21 cellular contexts compared by ENCODE assay signal in the genomic region with DNA sequence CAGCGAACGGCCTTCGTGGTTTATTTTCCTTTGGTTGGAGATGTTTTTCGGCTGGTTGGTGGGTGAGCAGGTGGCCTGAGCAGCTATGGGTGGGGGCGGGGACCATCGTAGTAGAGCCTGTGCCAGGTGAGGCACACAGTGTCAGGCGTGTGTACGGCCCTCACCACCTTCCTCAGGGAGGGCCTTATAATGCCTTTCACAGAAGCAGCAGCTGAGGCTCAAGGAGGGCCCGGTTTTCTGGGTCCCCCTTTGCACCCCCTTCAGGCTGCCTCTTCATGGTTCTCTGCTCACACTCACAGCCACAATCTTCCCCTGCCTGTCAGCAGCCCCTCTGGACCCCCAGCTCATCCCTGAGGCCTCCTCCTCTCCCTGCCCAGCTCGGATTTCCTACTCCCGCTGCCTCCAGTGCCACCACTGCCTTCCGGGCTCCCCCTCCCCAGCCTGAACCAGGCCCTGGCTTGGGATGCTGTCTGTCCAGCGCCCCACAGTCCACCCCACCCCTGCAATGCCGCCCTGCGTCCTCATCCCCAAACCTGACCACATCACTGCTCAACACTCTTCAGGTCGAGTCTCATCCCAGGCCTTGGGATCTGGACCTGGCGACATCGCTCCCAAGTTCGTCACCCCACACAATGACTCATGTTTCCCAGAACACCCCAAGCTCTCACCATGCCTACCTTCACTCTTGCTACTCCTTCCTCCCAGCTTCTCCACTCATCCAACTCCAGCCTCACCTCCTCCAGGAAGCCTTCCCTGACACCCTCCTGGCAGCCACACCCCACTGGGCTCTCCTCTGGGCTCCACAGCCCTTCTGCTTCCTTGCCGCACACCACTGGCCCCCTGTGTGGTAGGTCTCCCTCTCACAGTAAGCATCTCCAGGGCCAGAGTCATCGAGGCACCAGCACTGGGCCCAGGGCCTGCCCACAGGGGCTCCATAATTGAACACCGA. TPM values are rescaled to one million over a fixed set of nuclear protein-coding genes. Genes with fewer than 3 reads are reported as not detected.
DNase-seq lines count a peak whose midpoint lies in the region; ATAC-seq, FAIRE-seq and TF ChIP-seq lines count a peak whose summit lies in the region.
"Had no signal": no experiment of that assay in that cellular context is flagged by ENCODE, and none has a peak within 500 bp of the region (broad histone marks: within the 10 kb centered on the region; RNA-seq: fewer than 3 reads in every experiment).

No MANE protein-coding gene starts in this region.

- H3K9ac ChIP-seq in H1 (replicated peaks in 1 of 4; ENCODE audit: extremely low read depth in 1 of 4, low read depth in 3 of 4, low read length in 3 of 4), result no peak overlapping the region
- no peak overlapping the region for H3K9ac ChIP-seq in skeletal muscle satellite cell (ENCODE audit: low read depth, low read length)

- H4K5ac ChIP-seq in H1 (ENCODE audit: insufficient read length, low read depth, low read length), result no peak overlapping the region

- H2BK20ac ChIP-seq in H1 (ENCODE audit: low read length), result peak overlapping the region; percentile 21; the same call in 1 of the 2 replicates

- POLR2A ChIA-PET in H1 (lab: Charles Lee; ENCODE audit: partially characterized antibody), result no interaction called here

- H3K4me2 ChIP-seq in H1 (ENCODE audit: insufficient read depth in 1 of 2, low read depth in 2 of 2, low read length in 2 of 2) (no peak overlapping the region), skeletal muscle satellite cell (ENCODE audit: low read length) (peak overlapping the region; percentile 42)

- H3K56ac ChIP-seq in H1 (replicated peaks; ENCODE audit: insufficient read length, low read depth, low read length), result no peak overlapping the region

- FAIRE-seq in H1 (lab: Jason Lieb, UNC) (no peak), frontal cortex (lab: Jason Lieb, UNC) (no peak)
- FAIRE-seq: GM19239 had no signal

- no peak overlapping the region; the same call in 1 of the 2 replicates for H3K18ac ChIP-seq in H1 (ENCODE audit: extremely low read depth, low read length)

- no peak overlapping the region for H2BK15ac ChIP-seq in H1 (ENCODE audit: low read length)

- no peak overlapping the region for H3K23ac ChIP-seq in H1 (ENCODE audit: insufficient read length)

- H4K91ac ChIP-seq in H1 (replicated peaks; ENCODE audit: insufficient read length, low read length), result no peak overlapping the region

- no peak overlapping the region for H3K14ac ChIP-seq in H1 (ENCODE audit: insufficient read length)

- no peaks in the 10 kb centered on the region for H3K9me3 ChIP-seq in H1 (ENCODE audit: insufficient read depth in 2 of 2, low read depth in 1 of 2, low read length in 1 of 2)
- H3K9me3 ChIP-seq in skeletal muscle satellite cell (replicated peaks; ENCODE audit: low read length), result no peaks in the 10 kb centered on the region
- H3K9me3 ChIP-seq: body of pancreas, HAP-1, psoas muscle, thyroid gland had no signal

- DNase-seq in NCI-H2196 (lab: John Stamatoyannopoulos, UW; ENCODE audit: unreplicated experiment) (peak; percentile 33), NCI-H2196 treated with DMSO at 0.1 percent for 48 hours (lab: John Stamatoyannopoulos, UW; ENCODE audit: unreplicated experiment) (no peak), NCI-H2171 treated with DMSO at 0.1 percent for 48 hours (lab: John Stamatoyannopoulos, UW) (peak; percentile 50), H1 (ENCODE audit: low read depth in 1 of 2, low spot score in 2 of 2) (no peak), frontal cortex (ENCODE audit: low spot score in 2 of 2) (no peak), DMS79 treated with DMSO at 0.1 percent for 48 hours (lab: John Stamatoyannopoulos, UW) (no peak)
- DNase-seq: activated CD4-positive, alpha-beta T cell treated with anti-CD3 and anti-CD28 coated beads, Interleukin-2, amount 50 U/mL, for 1 hour; activated naive CD4-positive, alpha-beta T cell treated with Interleukin-2 at 50 U/mL for 16 hours; body of pancreas; CD4-positive, alpha-beta T cell; psoas muscle; stimulated activated CD4-positive, alpha-beta T cell treated with anti-CD3 and anti-CD28 coated beads, Interleukin-12 subunit alpha, Interleukin-12 subunit beta, amount 100 ng/mL, for 4 hours; thyroid gland had no signal

- H3K79me2 ChIP-seq in H1 (ENCODE audit: control insufficient read depth in 1 of 2, insufficient read depth in 2 of 2, low read length in 2 of 2), result no peaks in the 10 kb centered on the region

- H3K4me3 ChIP-seq in H1 (ENCODE audit: extremely low read depth in 1 of 4, insufficient read depth in 2 of 4, low read depth in 3 of 4, low read length in 4 of 4) (no peak overlapping the region), skeletal muscle satellite cell (ENCODE audit: low read length) (no peak overlapping the region)
- H3K4me3 ChIP-seq: body of pancreas, HAP-1, lung, psoas muscle, SK-N-MC, thyroid gland had no signal

- H3K36me3 ChIP-seq in H1 (ENCODE audit: control insufficient read depth in 2 of 4, insufficient read depth in 4 of 4, low read length in 3 of 4) (no peaks in the 10 kb centered on the region), skeletal muscle satellite cell (ENCODE audit: insufficient read depth, low read length) (peaks cover 55% of the 10 kb centered on the region)
- H3K36me3 ChIP-seq: HAP-1, thyroid gland had no signal

- TF ChIP-seq POLR2A in H1 (IDR thresholded peaks at IDR 0.05; ENCODE audit: control extremely low read depth in 1 of 2, low read depth in 2 of 2, low read length in 2 of 2), result no peak

- no peak for ATAC-seq in HG03460 (IDR thresholded peaks at IDR 0.05; ENCODE audit: unreplicated experiment)
- ATAC-seq: body of pancreas, psoas muscle had no signal

- no peak overlapping the region for H2AK5ac ChIP-seq in H1 (ENCODE audit: low read depth, low read length)

- TF ChIP-seq CTCF in H1 (IDR thresholded peaks at IDR 0.05; ENCODE audit: control extremely low read depth in 1 of 3, insufficient read depth in 1 of 3, low read depth in 1 of 3, low read length in 3 of 3), result no peak

- H3K27me3 ChIP-seq in H1 (replicated peaks in 1 of 4; ENCODE audit: control insufficient read depth in 3 of 4, extremely low read depth in 1 of 4, insufficient read depth in 3 of 4, low read length in 3 of 4) (no peaks in the 10 kb centered on the region), skeletal muscle satellite cell (ENCODE audit: control insufficient read depth, insufficient read depth, low read length) (no peaks in the 10 kb centered on the region)
- H3K27me3 ChIP-seq: body of pancreas, thyroid gland had no signal

- no peak overlapping the region for H3K27ac ChIP-seq in H1 (ENCODE audit: low read depth, low read length)
- H3K27ac ChIP-seq: psoas muscle, thyroid gland had no signal

- no peaks in the 10 kb centered on the region for H4K20me1 ChIP-seq in H1 (replicated peaks in 1 of 2; ENCODE audit: control insufficient read depth in 1 of 2, insufficient read depth in 2 of 2, low read length in 2 of 2)

- H2BK12ac ChIP-seq in H1 (ENCODE audit: low read depth, low read length), result no peak overlapping the region

- H2BK120ac ChIP-seq in H1 (replicated peaks; ENCODE audit: low read depth, low read length), result no peak overlapping the region

- no peaks in the 10 kb centered on the region for H3K79me1 ChIP-seq in H1 (ENCODE audit: low read depth, low read length)

- WGBS in H1 (ENCODE audit: extremely low coverage in 1 of 2, insufficient coverage in 1 of 2, insufficient read length in 1 of 2, insufficient replicate concordance in 2 of 2, low coverage in 1 of 2, low lambda C conversion rate in 2 of 2, missing lambda C conversion rate in 1 of 2), 2 experiments, result 82% methylated on average over 22 of the region's 22 CpGs; no CpG with 5 or more reads in 1 of the 2 experiments

- peak overlapping the region; percentile 53; the same call in 1 of the 2 replicates for H4K8ac ChIP-seq in H1 (ENCODE audit: extremely low read depth, insufficient read depth, low read length)

- no peak for TF ChIP-seq RAD21 in H1 (IDR thresholded peaks at IDR 0.05 in 1 of 2, conservative IDR thresholded peaks at IDR 0.05 in 1 of 2; ENCODE audit: low read depth in 2 of 2, low read length in 2 of 2)

- 0 out of 2 replicates have a peak overlapping the region, but pooled peaks have one; percentile 32 for H2BK5ac ChIP-seq in H1 (ENCODE audit: low read depth, low read length)

- H3K4me1 ChIP-seq in H1 (replicated peaks in 1 of 4; ENCODE audit: control insufficient read depth in 3 of 4, insufficient read depth in 4 of 4, low read length in 3 of 4), result peaks cover 0 to 8% (median 1%) of the 10 kb centered on the region in 4 experiments; a peak in 1 of 7 replicates
- peaks cover 23% of the 10 kb centered on the region for H3K4me1 ChIP-seq in skeletal muscle satellite cell (ENCODE audit: control insufficient read depth, insufficient read depth, low read length)
- H3K4me1 ChIP-seq: HAP-1, psoas muscle had no signal

- CTCF ChIA-PET in H1 (lab: Charles Lee; ENCODE audit: partially characterized antibody), result interaction anchor here (0.7 to 3.1 kb wide), 8 partner anchors 8 to 222 kb away, joined by 3 to 25 read pairs (median 3); no protein-coding TSS in a partner anchor

- no peak overlapping the region for H2AFZ ChIP-seq in H1 (ENCODE audit: low read length)

- TF ChIP-seq EP300 in H1 (IDR thresholded peaks at IDR 0.05; ENCODE audit: borderline replicate concordance in 1 of 2, low read depth in 2 of 2, low read length in 2 of 2), result no peak

- H3K4ac ChIP-seq in H1 (replicated peaks; ENCODE audit: insufficient read length, low read depth, low read length), result no peak overlapping the region

- no peaks in the 10 kb centered on the region for H3K23me2 ChIP-seq in H1 (ENCODE audit: low read depth, low read length)

TF ChIP-seq in H1, 55 proteins besides CTCF, POLR2A, EP300 and RAD21 (continues in another document):
- TF ChIP-seq SP2 (IDR thresholded peaks at IDR 0.05; ENCODE audit: low read length) (no peak), HDAC6 (IDR thresholded peaks at IDR 0.05; ENCODE audit: low read depth, low read length) (no peak), POU5F1 (IDR thresholded peaks at IDR 0.05; ENCODE audit: low read depth, low read length) (no peak), EZH2 (IDR thresholded peaks at IDR 0.05; ENCODE audit: low read depth, low read length, severe bottlenecking) (no peak), KDM4A (IDR thresholded peaks at IDR 0.05; ENCODE audit: low read depth, low read length, severe bottlenecking) (no peak), HDAC2 (IDR thresholded peaks at IDR 0.05; ENCODE audit: borderline replicate concordance in 1 of 2, low read depth in 2 of 2, low read length in 2 of 2) (no peak), ASH2L (IDR thresholded peaks at IDR 0.05; ENCODE audit: low read length) (no peak)

RNA-seq across cellular contexts. Expression of a gene that starts 53.9 kb away (rescaled TPM):
- total RNA-seq in H1 (2021; fragmentation: NEBNext Ultra II Directional; extraction: Animal tissue kit (Norgen Biotek cat#: 25700)), result 0.17 and 0.35 TPM in 2 replicates
- 0.06 and 0.22 TPM in 2 replicates for polyA plus RNA-seq in H1 (2011; rRNA removed)
- 0.14 TPM for polyA plus RNA-seq in H1 (2011; cell fraction: cytosol; rRNA removed)
- polyA plus RNA-seq in H1 (2011; cell fraction: nucleus; rRNA removed), result not detected
- polyA plus RNA-seq in H1 (2012, experiment 1 of 2), result 0.11 to 0.15 TPM in 2 of 4 replicates, not detected in the others
- not detected for polyA plus RNA-seq in H1 (2012, experiment 2 of 2)
- polyA plus RNA-seq in H1 (2013, experiment 1 of 2), result 0.49 TPM
- 0.40 TPM for polyA plus RNA-seq in H1 (2013, experiment 2 of 2)
- polyA minus RNA-seq in H1 (2011; rRNA and poly(A)+ RNA removed), result not detected in 2 replicates
- not detected for polyA minus RNA-seq in H1 (2011; cell fraction: cytosol; rRNA and poly(A)+ RNA removed)
- polyA minus RNA-seq in H1 (2011; cell fraction: nucleus; rRNA and poly(A)+ RNA removed), result not detected
- total RNA-seq in skeletal muscle satellite cell (2012; rRNA removed), result not detected in 2 replicates
- not detected for total RNA-seq in frontal cortex
- total RNA-seq: A673; body of pancreas; CD4-positive, alpha-beta T cell; lung; NCI-H460; psoas muscle had no signal
- polyA plus RNA-seq: lung, psoas muscle had no signal

Comparison
In these comparisons a context has a peak if more than half of its experiments do, and no peak if none do; other contexts are left out.
1. DNase-seq: peak in NCI-H2196 (single experiment) and NCI-H2171 treated with DMSO at 0.1 percent for 48 hours (single experiment); none in NCI-H2196 treated with DMSO at 0.1 percent for 48 hours (single experiment), H1 (0 of 2), frontal cortex (0 of 2) and DMS79 treated with DMSO at 0.1 percent for 48 hours (single experiment).